ENCODE assay signal across 8 cellular contexts in genomic region chr4:174318829-174319764, GRCh38. TPM values are rescaled to one million over a fixed set of nuclear protein-coding genes. Genes with fewer than 3 reads are reported as not detected.
DNase-seq lines count a peak whose midpoint lies in the region; ATAC-seq and TF ChIP-seq lines count a peak whose summit lies in the region.

No MANE protein-coding gene starts in this region.

- H2AFZ ChIP-seq in KMS-11 (ENCODE audit: low read depth) = no peak overlapping the region

- no peak overlapping the region for H3K4me3 ChIP-seq in cardiac muscle cell
- no peak overlapping the region for H3K4me3 ChIP-seq in right cardiac atrium (ENCODE audit: low read length)
- H3K4me3 ChIP-seq in KMS-11 (IDR thresholded peaks at IDR 0.05; ENCODE audit: insufficient read depth, low read depth, low read length) = no peak overlapping the region
- H3K4me3 ChIP-seq in ascending aorta = no peak overlapping the region

- H4K20me1 ChIP-seq in KMS-11 (ENCODE audit: insufficient read depth) = no peaks in the 10 kb centered on the region

- H3K27ac ChIP-seq in cardiac muscle cell = no peak overlapping the region
- H3K27ac ChIP-seq in right cardiac atrium (ENCODE audit: low read length) = no peak overlapping the region
- no peak overlapping the region for H3K27ac ChIP-seq in KMS-11
- H3K27ac ChIP-seq in ascending aorta = no peak overlapping the region

- no peak for ATAC-seq in right cardiac atrium
- peak; percentile 73 for ATAC-seq in left lobe of liver

- WGBS in right cardiac atrium = 69% methylated on average over 8 of the region's 8 CpGs

- TF ChIP-seq CTCF in cardiac muscle cell (IDR thresholded peaks at IDR 0.05; ENCODE audit: low read depth, low read length) (peak; percentile 69), KMS-11 (conservative IDR thresholded peaks at IDR 0.05; ENCODE audit: low read depth, low read length) (peak; percentile 82), ascending aorta (IDR thresholded peaks at IDR 0.05) (peak in 2 of 3 experiments; percentile 47 to 65)

- peaks cover 4% of the 10 kb centered on the region for H3K36me3 ChIP-seq in cardiac muscle cell
- H3K36me3 ChIP-seq in KMS-11 (ENCODE audit: insufficient read depth) = no peaks in the 10 kb centered on the region
- H3K36me3 ChIP-seq in ascending aorta = peaks cover 4 to 5% of the 10 kb centered on the region in 2 donors

- DNase-seq in cardiac muscle cell (ENCODE audit: low read depth in 1 of 2, low spot score in 1 of 2) (peak; percentile 45 to 59), right cardiac atrium (no peak), ascending aorta (ENCODE audit: low spot score in 2 of 2) (no peak), left lobe of liver (ENCODE audit: low spot score) (no peak), islet precursor cell (no peak), UCSD-AML1 (lab: John Stamatoyannopoulos, UW; ENCODE audit: unreplicated experiment) (no peak), COLO668 (lab: John Stamatoyannopoulos, UW; ENCODE audit: unreplicated experiment) (no peak)

- H3K4me1 ChIP-seq in cardiac muscle cell (ENCODE audit: low read depth) (no peaks in the 10 kb centered on the region), right cardiac atrium (ENCODE audit: control insufficient read depth, insufficient read depth, low read length) (no peaks in the 10 kb centered on the region), KMS-11 (ENCODE audit: low read depth, poor library complexity, severe bottlenecking) (no peaks in the 10 kb centered on the region), ascending aorta (no peaks in the 10 kb centered on the region)

- no peaks in the 10 kb centered on the region for H3K79me2 ChIP-seq in KMS-11 (ENCODE audit: insufficient read depth, low read depth)

- no peak overlapping the region for H3K4me2 ChIP-seq in KMS-11

- H3K27me3 ChIP-seq in cardiac muscle cell = no peaks in the 10 kb centered on the region
- no peaks in the 10 kb centered on the region for H3K27me3 ChIP-seq in right cardiac atrium (ENCODE audit: control insufficient read depth, insufficient read depth)
- H3K27me3 ChIP-seq in KMS-11 (ENCODE audit: insufficient read depth, low read depth) = no peaks in the 10 kb centered on the region
- H3K27me3 ChIP-seq in ascending aorta = no peaks in the 10 kb centered on the region

- H3K9me3 ChIP-seq in cardiac muscle cell (ENCODE audit: low read depth) = no peaks in the 10 kb centered on the region
- no peaks in the 10 kb centered on the region for H3K9me3 ChIP-seq in right cardiac atrium (ENCODE audit: control insufficient read depth, low read length)
- H3K9me3 ChIP-seq in ascending aorta = no peaks in the 10 kb centered on the region

- intact Hi-C loops in right cardiac atrium (cut with DNase I) = loop anchor here in 1 of 4 donors (5.0 kb wide), 1 partner anchor 97 kb away; no protein-coding TSS in a partner anchor
- intact Hi-C loops in ascending aorta (cut with DNase I) = loop anchor here (5.0 kb wide), 1 partner anchor 97 kb away; no protein-coding TSS in a partner anchor

- H3K9ac ChIP-seq in KMS-11 = no peak overlapping the region

RNA-seq across cellular contexts. Expression of gene CEP44, which starts 35.4 kb away (rescaled TPM):
- total RNA-seq in cardiac muscle cell (13.3 and 23.6 TPM in 2 replicates), right cardiac atrium (10 to 100 TPM; 14.6 to 20.0 (median 19.6) TPM), ascending aorta (5.7 TPM), left lobe of liver (5.2 TPM)
- polyA plus RNA-seq in cardiac muscle cell (7.1 and 20.1 TPM in 2 replicates), right cardiac atrium (8.2 TPM)

RNA-seq across cellular contexts. Expression of gene FBXO8, which starts 35.6 kb away (rescaled TPM):
- total RNA-seq in cardiac muscle cell (17.5 and 18.1 TPM in 2 replicates), right cardiac atrium (10 to 100 TPM; 27.2 to 32.0 (median 30.0) TPM), ascending aorta (15.5 TPM), left lobe of liver (30.7 TPM)
- polyA plus RNA-seq in cardiac muscle cell (23.5 and 25.8 TPM in 2 replicates), right cardiac atrium (22.5 TPM)

Comparison
In these comparisons a context has a peak if more than half of its experiments do, and no peak if none do; other contexts are left out.
1. DNase-seq: peak in cardiac muscle cell (2 of 2); none in right cardiac atrium (0 of 3), ascending aorta (0 of 2), left lobe of liver (single experiment), islet precursor cell (single experiment), UCSD-AML1 (single experiment) and COLO668 (single experiment).
2. Peak in every context shown above with its lines, with median percentiles within 50 percentile points of each other: CTCF ChIP-seq.